8 cellular contexts compared by ENCODE assay signal in genomic region chr10:44010873-44011602, GRCh38.
DNase-seq lines count a peak whose midpoint lies in the region; ATAC-seq and TF ChIP-seq lines count a peak whose summit lies in the region.

No MANE protein-coding gene starts in this region.

- no peak for TF ChIP-seq POLR2A in erythroblast (IDR thresholded peaks at IDR 0.05; ENCODE audit: low read length)

- CTCF ChIA-PET in GM10248 (lab: Yijun Ruan, JAX), result interaction anchor here (1.0 to 2.2 kb wide), 4 partner anchors 8 to 376 kb away, joined by 3 to 9 read pairs (median 4); no protein-coding TSS in a partner anchor

- peak; percentile 73 for DNase-seq in GM10248 (ENCODE audit: extremely low spot score)
- peak; percentile 77 to 87 for DNase-seq in dermis microvascular lymphatic vessel endothelial cell (ENCODE audit: low read depth in 2 of 2)
- DNase-seq in head of caudate nucleus, result no peak
- DNase-seq in NCI-H1417 (lab: John Stamatoyannopoulos, UW), result no peak
- DNase-seq in glutamatergic neuron, result no peak
- DNase-seq in erythroblast (lab: John Stamatoyannopoulos, UW), result no peak

- H3K27ac Mint-ChIP-seq in glutamatergic neuron (ENCODE audit: unreplicated experiment), result no peak overlapping the region

- ATAC-seq in GM19395 (IDR thresholded peaks at IDR 0.05; ENCODE audit: unreplicated experiment) (peak; percentile 98), HG03135 (IDR thresholded peaks at IDR 0.05; ENCODE audit: unreplicated experiment) (peak; percentile 95)

- H3K9me3 Mint-ChIP-seq in glutamatergic neuron (ENCODE audit: unreplicated experiment), result peaks cover 3% of the 10 kb centered on the region

- peaks cover 20% of the 10 kb centered on the region for H3K4me1 Mint-ChIP-seq in glutamatergic neuron (ENCODE audit: low read depth, unreplicated experiment)

- TF ChIP-seq CTCF in GM10248 (IDR thresholded peaks at IDR 0.05; ENCODE audit: control extremely low read depth, extremely low read depth, low read depth, missing control alignments) (no peak), glutamatergic neuron (IDR thresholded peaks at IDR 0.05; ENCODE audit: partially characterized antibody, unreplicated experiment) (no peak)

- no peak overlapping the region for H3K4me3 Mint-ChIP-seq in glutamatergic neuron (ENCODE audit: unreplicated experiment)

- H3K36me3 Mint-ChIP-seq in glutamatergic neuron (ENCODE audit: unreplicated experiment), result peaks cover 7% of the 10 kb centered on the region

- POLR2A ChIA-PET in GM10248 (lab: Yijun Ruan, JAX), result interaction anchor here (0.6 to 1.0 kb wide), 2 partner anchors 12 to 936 kb away, joined by 3 to 4 read pairs; no protein-coding TSS in a partner anchor

- intact Hi-C loops in head of caudate nucleus (cut with DNase I), result no loop called here

- peaks cover 1% of the 10 kb centered on the region for H3K27me3 Mint-ChIP-seq in glutamatergic neuron (ENCODE audit: unreplicated experiment)

Comparison
In these comparisons a context has a peak if more than half of its experiments do, and no peak if none do; other contexts are left out.
1. DNase-seq: peak in GM10248 (single experiment) and dermis microvascular lymphatic vessel endothelial cell (2 of 2); none in head of caudate nucleus (0 of 42), NCI-H1417 (0 of 3), glutamatergic neuron (single experiment) and erythroblast (0 of 2).